Comparison of ENCODE assay signal across 8 cellular contexts in genomic region chr17:21213491-21214014, GRCh38. TPM values are rescaled to one million over a fixed set of nuclear protein-coding genes. Genes with fewer than 3 reads are reported as not detected.
DNase-seq lines count a peak whose midpoint lies in the region; ATAC-seq, FAIRE-seq and TF ChIP-seq lines count a peak whose summit lies in the region.

No MANE protein-coding gene starts in this region.

- peaks cover 15% of the 10 kb centered on the region for H3K36me3 Mint-ChIP-seq in GM23338 (ENCODE audit: low read depth)
- H3K36me3 Mint-ChIP-seq in activated naive CD8-positive, alpha-beta T cell, result peaks cover 5% of the 10 kb centered on the region

- no peak for TF ChIP-seq POLR2A in gastrocnemius medialis (IDR thresholded peaks at IDR 0.05)

- H3K4me3 Mint-ChIP-seq in GM23338, result peak overlapping the region; percentile 98
- peak overlapping the region; percentile 96 for H3K4me3 Mint-ChIP-seq in activated naive CD8-positive, alpha-beta T cell

- H3K27ac ChIP-seq in GM23338 (ENCODE audit: low read depth) (peak overlapping the region; percentile 95), Karpas-422 (ENCODE audit: low read length) (peak overlapping the region; percentile 63), right cardiac atrium (ENCODE audit: low read length) (peak overlapping the region; percentile 90), gastrocnemius medialis (peak overlapping the region; percentile 92 to 98 (median 96))

- H3K9me3 ChIP-seq in Karpas-422 (ENCODE audit: low read length) (no peaks in the 10 kb centered on the region), right cardiac atrium (ENCODE audit: control insufficient read depth, low read length) (no peaks in the 10 kb centered on the region), gastrocnemius medialis (no peaks in the 10 kb centered on the region)

- H3K79me2 ChIP-seq in GM23338 (replicated peaks; ENCODE audit: insufficient read depth) (peaks cover 65% of the 10 kb centered on the region), Karpas-422 (ENCODE audit: low read length) (peaks cover 95% of the 10 kb centered on the region)

- H3K9me2 ChIP-seq in GM23338 (ENCODE audit: insufficient read depth) (no peaks in the 10 kb centered on the region), Karpas-422 (replicated peaks; ENCODE audit: insufficient read depth, low read length) (no peaks in the 10 kb centered on the region)

- no peaks in the 10 kb centered on the region for H3K27me3 ChIP-seq in GM23338 (ENCODE audit: insufficient read depth)
- no peaks in the 10 kb centered on the region for H3K27me3 ChIP-seq in Karpas-422 (ENCODE audit: low read length)
- H3K27me3 ChIP-seq in right cardiac atrium (ENCODE audit: control insufficient read depth, insufficient read depth), result no peaks in the 10 kb centered on the region
- no peaks in the 10 kb centered on the region for H3K27me3 ChIP-seq in gastrocnemius medialis

- peak overlapping the region; percentile 98 for H3K27ac Mint-ChIP-seq in GM23338
- H3K27ac Mint-ChIP-seq in activated naive CD8-positive, alpha-beta T cell, result peak overlapping the region; percentile 91

- peak overlapping the region; percentile 98 for H3K4me3 ChIP-seq in GM23338
- peak overlapping the region; percentile 79 for H3K4me3 ChIP-seq in Karpas-422 (ENCODE audit: low read length)
- H3K4me3 ChIP-seq in right cardiac atrium (ENCODE audit: low read length), result peak overlapping the region; percentile 85
- H3K4me3 ChIP-seq in gastrocnemius medialis, result peak overlapping the region; percentile 80 to 99 (median 93)

- TF ChIP-seq CTCF in GM23338 (conservative IDR thresholded peaks at IDR 0.05; ENCODE audit: low read depth in 2 of 2) (no peak), gastrocnemius medialis (IDR thresholded peaks at IDR 0.05 in 4 of 5, conservative IDR thresholded peaks at IDR 0.05 in 1 of 5) (no peak)

- peaks cover 41% of the 10 kb centered on the region for H4K20me1 ChIP-seq in GM23338 (replicated peaks; ENCODE audit: insufficient read depth)
- peaks cover 39% of the 10 kb centered on the region; the same call in 1 of the 2 replicates for H4K20me1 ChIP-seq in Karpas-422 (ENCODE audit: insufficient read depth, low read depth, low read length)

- no peaks in the 10 kb centered on the region for H3K9me3 Mint-ChIP-seq in GM23338
- H3K9me3 Mint-ChIP-seq in activated naive CD8-positive, alpha-beta T cell (ENCODE audit: low read depth), result no peaks in the 10 kb centered on the region

- DNase-seq in GM18507 (ENCODE audit: extremely low spot score, insufficient read length, low read depth) (peak; percentile 8), GM23338 (ENCODE audit: low spot score) (peak; percentile 68), Karpas-422 (peak; percentile 79), right cardiac atrium (peak in 2 of 3 donors; percentile 58 to 76), gastrocnemius medialis (no peak), middle frontal gyrus (ENCODE audit: extremely low spot score, low spot score) (no peak), NCI-H2029 treated with DMSO at 0.1 percent for 48 hours (lab: John Stamatoyannopoulos, UW) (no peak)

- in situ Hi-C loops in gastrocnemius medialis (cut with MboI; ENCODE audit: low sequenced_read_pairs in 4 of 4), result loop anchor here in 1 of 4 donors (10.0 kb wide), 1 partner anchor 89 kb away; the partner anchor contains the start of gene DHRS7B

- H3K9ac ChIP-seq in Karpas-422 (ENCODE audit: low read length), result peak overlapping the region; percentile 96

- peaks cover 21% of the 10 kb centered on the region for H3K4me1 ChIP-seq in GM23338 (ENCODE audit: insufficient read depth)
- peaks cover 29% of the 10 kb centered on the region for H3K4me1 ChIP-seq in Karpas-422 (ENCODE audit: low read length)
- H3K4me1 ChIP-seq in right cardiac atrium (ENCODE audit: control insufficient read depth, insufficient read depth, low read length), result peaks cover 12% of the 10 kb centered on the region
- peaks cover 64% of the 10 kb centered on the region in 2 donors for H3K4me1 ChIP-seq in gastrocnemius medialis

- ATAC-seq in GM23338 (peak; percentile 17), right cardiac atrium (peak; percentile 28 to 63), gastrocnemius medialis (peak; percentile 1 to 2)

- peaks cover 38% of the 10 kb centered on the region for H3K4me1 Mint-ChIP-seq in GM23338
- H3K4me1 Mint-ChIP-seq in activated naive CD8-positive, alpha-beta T cell (ENCODE audit: low read depth), result peaks cover 57% of the 10 kb centered on the region

- H3K27me3 Mint-ChIP-seq in GM23338 (ENCODE audit: insufficient read depth, low read depth, poor library complexity), result peaks cover 2% of the 10 kb centered on the region
- no peaks in the 10 kb centered on the region for H3K27me3 Mint-ChIP-seq in activated naive CD8-positive, alpha-beta T cell

- H3K36me3 ChIP-seq in GM23338 (ENCODE audit: insufficient read depth) (peaks cover 6% of the 10 kb centered on the region; the same call in 1 of the 2 replicates), Karpas-422 (ENCODE audit: insufficient read depth, low read length) (peaks cover 21% of the 10 kb centered on the region; the same call in 1 of the 2 replicates), gastrocnemius medialis (no peaks in the 10 kb centered on the region)

- WGBS in right cardiac atrium, result 0% methylated on average over 44 of the region's 44 CpGs

- peak overlapping the region; percentile 85; the same call in 1 of the 2 replicates for H2AFZ ChIP-seq in GM23338
- peak overlapping the region; percentile 39; the same call in 1 of the 2 replicates for H2AFZ ChIP-seq in Karpas-422 (ENCODE audit: low read length)

- intact Hi-C loops in right cardiac atrium (cut with DNase I) (loop anchor here in 3 of 4 donors (5.0 to 10.0 kb wide), 2 partner anchors 86 to 89 kb away; partner anchors contain the start of gene DHRS7B (in 3 of the 3)), gastrocnemius medialis (cut with DNase I; ENCODE audit: low total_unique reads) (loop anchor here (1.0 to 5.0 kb wide), 5 partner anchors 29 to 171 kb away; partner anchors contain the start of genes DHRS7B and USP22)

- H3F3A ChIP-seq in GM23338 (replicated peaks; ENCODE audit: low read depth), result peaks cover 6% of the 10 kb centered on the region

- H3K4me2 ChIP-seq in GM23338 (peak overlapping the region; percentile 95), Karpas-422 (ENCODE audit: low read depth, low read length, poor library complexity, severe bottlenecking) (peak overlapping the region; percentile 83)

- FAIRE-seq in GM18507 (lab: Jason Lieb, UNC), result no peak

TF ChIP-seq in GM23338, 12 proteins besides CTCF, POLR2A, EP300 and RAD21 (continues in another document):
- no peak for TF ChIP-seq CREB1 (CRISPR knock-in tag; IDR thresholded peaks at IDR 0.05; ENCODE audit: low read depth)
- no peak for TF ChIP-seq NANOG (IDR thresholded peaks at IDR 0.05; ENCODE audit: borderline replicate concordance)
- TF ChIP-seq EZH2phosphoT487 (IDR thresholded peaks at IDR 0.05; ENCODE audit: unreplicated experiment), result no peak
- no peak for TF ChIP-seq POLR2AphosphoS5 (IDR thresholded peaks at IDR 0.05; ENCODE audit: low read depth)

RNA-seq across cellular contexts. Expression of gene TMEM11, which starts 0.4 kb away (rescaled TPM):
- 38.5 and 40.0 TPM in 2 replicates for total RNA-seq in GM23338 (2014; rRNA removed; shearing (Covaris generic))
- polyA plus RNA-seq in GM23338 (2016; fragmentation: Nextera tagmentation; extraction: Ambion mirVana) (84.8 and 90.2 TPM in 2 replicates), right cardiac atrium (46.2 TPM)
- 12.5 and 17.2 TPM in 2 replicates for total RNA-seq in Karpas-422 (2014; rRNA removed; shearing (Covaris generic); ENCODE audit: low replicate concordance)
- total RNA-seq in right cardiac atrium (10 to 100 TPM; 26.2 to 30.7 (median 27.5) TPM), gastrocnemius medialis (100 to 1,000 TPM in 2 of 4 donors, 10 to 100 TPM in 2; 70.6 to 131 (median 90.9) TPM)

RNA-seq across cellular contexts. Expression of gene NATD1, which starts 39.7 kb away (rescaled TPM):
- total RNA-seq in GM23338 (2014; rRNA removed; shearing (Covaris generic)), result 8.1 and 8.7 TPM in 2 replicates
- polyA plus RNA-seq in GM23338 (2016; fragmentation: Nextera tagmentation; extraction: Ambion mirVana) (2.1 TPM in 2 replicates), right cardiac atrium (10.9 TPM)
- 0.45 and 1.2 TPM in 2 replicates for total RNA-seq in Karpas-422 (2014; rRNA removed; shearing (Covaris generic); ENCODE audit: low replicate concordance)
- total RNA-seq in right cardiac atrium (10 to 100 TPM in 3 of 4 donors, 1 to 10 TPM in 1; 8.1 to 15.7 (median 12.1) TPM), gastrocnemius medialis (10 to 100 TPM; 10.1 to 21.2 (median 15.5) TPM)

Comparison
In these comparisons a context has a peak if more than half of its experiments do, and no peak if none do; other contexts are left out.
1. DNase-seq: peak in GM18507 (single experiment), GM23338 (single experiment), Karpas-422 (single experiment) and right cardiac atrium (2 of 3); none in gastrocnemius medialis (0 of 2), middle frontal gyrus (single experiment) and NCI-H2029 treated with DMSO at 0.1 percent for 48 hours (single experiment).
2. Peak in every context shown above with its lines, with median percentiles within 50 percentile points of each other: ATAC-seq, H3K27ac ChIP-seq and H3K4me3 ChIP-seq.